Comparison of ENCODE assay signal across 13 cellular contexts in the genomic region with DNA sequence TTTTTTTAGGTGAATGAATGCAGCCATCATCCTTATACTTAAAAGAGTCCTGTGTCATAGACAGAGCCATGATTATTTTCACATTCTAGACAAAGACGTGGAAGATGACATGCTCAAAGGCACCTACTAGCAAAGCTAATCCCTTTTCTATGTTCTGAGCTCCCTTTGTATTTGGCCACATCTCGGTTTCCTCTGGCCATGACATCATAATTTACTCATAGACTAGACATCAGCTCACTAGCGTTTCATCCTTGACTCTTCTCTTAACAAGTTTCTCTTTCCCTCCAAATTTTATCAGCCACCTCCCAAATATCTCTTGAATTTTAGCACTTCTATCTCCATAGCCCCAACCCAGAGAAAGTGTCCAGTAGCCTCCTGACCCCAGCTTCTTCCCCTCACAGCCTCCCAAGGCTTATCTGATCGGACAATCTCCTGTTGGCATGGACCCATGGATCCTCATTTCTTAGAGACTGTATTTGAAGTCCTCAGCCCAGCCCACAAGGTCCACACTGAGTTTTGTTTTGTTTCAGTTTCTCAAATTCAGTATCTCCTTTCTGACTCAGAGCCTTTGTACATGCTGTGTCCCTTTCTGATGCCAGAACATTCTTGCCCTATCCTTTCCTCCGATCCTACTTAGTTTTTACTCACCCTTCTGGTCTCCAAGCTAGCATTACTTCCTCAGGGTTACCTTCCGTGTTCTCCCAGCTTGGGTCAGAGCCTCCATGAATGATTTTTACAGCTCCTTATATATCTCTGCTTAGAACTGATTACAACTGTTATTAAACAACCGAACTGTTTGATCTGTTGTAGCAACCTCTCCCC. TPM values are rescaled to one million over a fixed set of nuclear protein-coding genes. Genes with fewer than 3 reads are reported as not detected.
DNase-seq lines count a peak whose midpoint lies in the region; ATAC-seq, FAIRE-seq and TF ChIP-seq lines count a peak whose summit lies in the region.
"Had no signal": no experiment of that assay in that cellular context is flagged by ENCODE, and none has a peak within 500 bp of the region (broad histone marks: within the 10 kb centered on the region; RNA-seq: fewer than 3 reads in every experiment).

No MANE protein-coding gene starts in this region.

- 74% methylated on average over 7 of the region's 7 CpGs for WGBS in GM12878 (ENCODE audit: insufficient coverage, insufficient replicate concordance, low lambda C conversion rate, missing lambda C conversion rate)

- TF ChIP-seq RAD21 in GM12878 (IDR thresholded peaks at IDR 0.05; ENCODE audit: insufficient read depth, low read depth, low read length) = no peak

- no peak for TF ChIP-seq POLR2A in GM12878 (IDR thresholded peaks at IDR 0.05; ENCODE audit: low read depth, low read length)

- H3K36me3 ChIP-seq in Loucy (ENCODE audit: insufficient read depth, low read length) (no peaks in the 10 kb centered on the region), GM12878 (ENCODE audit: control insufficient read depth in 2 of 2, insufficient read depth in 2 of 2, low read length in 1 of 2) (no peaks in the 10 kb centered on the region), mucosa of rectum (ENCODE audit: control insufficient read depth in 2 of 2, insufficient read depth in 2 of 2, low read length in 2 of 2) (no peaks in the 10 kb centered on the region)
- H3K36me3 ChIP-seq: heart right ventricle had no signal

- TF ChIP-seq EP300 in GM12878 (IDR thresholded peaks at IDR 0.05; ENCODE audit: borderline replicate concordance in 1 of 2, control insufficient read depth in 1 of 2, low read depth in 2 of 2, low read length in 2 of 2) = no peak

- BruUV-seq in GM12878 (replicated peaks; lab: Mats Ljungman, UMichigan) = no TSS peak

- H3K9me2 ChIP-seq in Loucy (replicated peaks; ENCODE audit: low read depth, low read length) = no peaks in the 10 kb centered on the region

- H3K27ac ChIP-seq in AG04450 (ENCODE audit: low read depth, low read length) (peak overlapping the region; percentile 57), GM12878 (ENCODE audit: control insufficient read depth, insufficient read depth) (no peak overlapping the region), mucosa of rectum (ENCODE audit: low read depth in 2 of 2, low read length in 2 of 2) (peak overlapping the region; percentile 69 to 70)

- H3K27me3 ChIP-seq in AG04450 (ENCODE audit: control insufficient read depth, insufficient read depth, low read length) = no peaks in the 10 kb centered on the region
- no peaks in the 10 kb centered on the region for H3K27me3 ChIP-seq in Loucy (ENCODE audit: insufficient read depth, low read length, poor library complexity, severe bottlenecking)
- H3K27me3 ChIP-seq in GM12878 (replicated peaks in 1 of 2; ENCODE audit: control insufficient read depth in 2 of 2, insufficient read depth in 2 of 2, low read length in 1 of 2) = no peaks in the 10 kb centered on the region
- H3K27me3 ChIP-seq in mucosa of rectum (ENCODE audit: control insufficient read depth in 2 of 2, insufficient read depth in 2 of 2, low read length in 2 of 2) = no peaks in the 10 kb centered on the region
- H3K27me3 ChIP-seq: heart right ventricle had no signal

- intact Hi-C loops in GM12878 (cut with micrococcal nuclease; ENCODE audit: unreplicated experiment) = no loop called here

- CTCF ChIA-PET in AG04450 (lab: Charles Lee) = interaction anchor here (1.0 to 1.5 kb wide), 2 partner anchors 20 to 188 kb away, joined by 3 to 7 read pairs; a partner anchor contains a TSS
- CTCF ChIA-PET in GM12878 (lab: Yijun Ruan, JAX) = interaction anchor here (0.6 to 2.3 kb wide), 4 partner anchors 8 to 188 kb away, joined by 3 to 15 read pairs (median 4); a partner anchor contains a TSS

- SMC1A ChIA-PET in GM12878 (lab: Charles Lee; ENCODE audit: uncharacterized antibody, unreplicated experiment) = interaction anchor here (0.9 to 1.9 kb wide), 5 partner anchors 9 to 187 kb away, joined by 3 to 7 read pairs (median 4); a partner anchor contains a TSS

- H3K4me3 Mint-ChIP-seq in glutamatergic neuron (ENCODE audit: unreplicated experiment) = no peak overlapping the region
- H3K4me3 Mint-ChIP-seq in progenitor cell of endocrine pancreas (ENCODE audit: low read depth) = no peak overlapping the region
- no peak overlapping the region for H3K4me3 Mint-ChIP-seq in nephron progenitor cell

- no peaks in the 10 kb centered on the region for H3K9me3 ChIP-seq in AG04450 (ENCODE audit: control insufficient read depth, insufficient read depth, low read length)
- no peaks in the 10 kb centered on the region for H3K9me3 ChIP-seq in Loucy (ENCODE audit: insufficient read depth, low read depth, low read length)
- H3K9me3 ChIP-seq in GM12878 (replicated peaks; ENCODE audit: control insufficient read depth, insufficient read depth, low read length) = no peaks in the 10 kb centered on the region
- H3K9me3 ChIP-seq in mucosa of rectum (ENCODE audit: control insufficient read depth in 2 of 2, low read length in 2 of 2) = no peaks in the 10 kb centered on the region
- H3K9me3 ChIP-seq: heart right ventricle had no signal

- peak; percentile 21; the same call in 1 of the 3 replicates for ATAC-seq in GM12878

- peaks cover 3% of the 10 kb centered on the region for H3K4me1 Mint-ChIP-seq in glutamatergic neuron (ENCODE audit: low read depth, unreplicated experiment)
- H3K4me1 Mint-ChIP-seq in progenitor cell of endocrine pancreas (ENCODE audit: low read depth) = peaks cover 16% of the 10 kb centered on the region
- H3K4me1 Mint-ChIP-seq in nephron progenitor cell = peaks cover 55% of the 10 kb centered on the region

- no peak for FAIRE-seq in GM12878 (lab: Jason Lieb, UNC)

- H2AFZ ChIP-seq in Loucy (ENCODE audit: low read length) (no peak overlapping the region), GM12878 (ENCODE audit: control insufficient read depth, low read depth, low read length) (0 out of 2 replicates have a peak overlapping the region, but pooled peaks have one; percentile 24)

- POLR2A ChIA-PET in AG04450 (lab: Yijun Ruan, JAX) (no interaction called here), GM12878 (lab: Charles Lee) (interaction anchor here (1.1 kb wide), 1 partner anchor 16 kb away, joined by 3 read pairs; no protein-coding TSS in a partner anchor)

- H3K9ac ChIP-seq in Loucy (ENCODE audit: low read depth, low read length, poor library complexity, severe bottlenecking) (peak overlapping the region; percentile 92), GM12878 (ENCODE audit: control insufficient read depth, insufficient read depth, low read length) (no peak overlapping the region), mucosa of rectum (ENCODE audit: low read depth in 1 of 2, low read length in 2 of 2) (peak overlapping the region; percentile 23 to 54)

- TF ChIP-seq CTCF in AG04450 (IDR thresholded peaks at IDR 0.05; ENCODE audit: low read depth, low read length) (no peak), Loucy (conservative IDR thresholded peaks at IDR 0.05; ENCODE audit: low read length) (no peak), GM12878 (IDR thresholded peaks at IDR 0.05 in 2 of 3, conservative IDR thresholded peaks at IDR 0.05 in 1 of 3; ENCODE audit: control insufficient read depth in 2 of 3, extremely low read depth in 1 of 3, insufficient read depth in 1 of 3, low read depth in 3 of 3, low read length in 3 of 3) (no peak), glutamatergic neuron (IDR thresholded peaks at IDR 0.05; ENCODE audit: partially characterized antibody, unreplicated experiment) (no peak), progenitor cell of endocrine pancreas (IDR thresholded peaks at IDR 0.05; ENCODE audit: unreplicated experiment) (no peak), nephron progenitor cell (IDR thresholded peaks at IDR 0.05) (no peak)

- H3K36me3 Mint-ChIP-seq in glutamatergic neuron (ENCODE audit: unreplicated experiment) (no peaks in the 10 kb centered on the region), progenitor cell of endocrine pancreas (ENCODE audit: insufficient read depth) (no peaks in the 10 kb centered on the region), nephron progenitor cell (ENCODE audit: low read depth) (no peaks in the 10 kb centered on the region)

- peak overlapping the region; percentile 59 for H3K4me2 ChIP-seq in Loucy (ENCODE audit: low read depth, low read length, poor library complexity, severe bottlenecking)
- H3K4me2 ChIP-seq in GM12878 (ENCODE audit: control insufficient read depth, insufficient read depth) = no peak overlapping the region

- H3K4me1 ChIP-seq in Loucy (ENCODE audit: insufficient read depth, low read length, poor library complexity, severe bottlenecking) (peaks cover 88% of the 10 kb centered on the region), GM12878 (ENCODE audit: control insufficient read depth, insufficient read depth, low read length) (peaks cover 4% of the 10 kb centered on the region), mucosa of rectum (ENCODE audit: control insufficient read depth in 2 of 2, insufficient read depth in 2 of 2, low read length in 2 of 2) (peaks cover 38 to 51% of the 10 kb centered on the region in 2 donors)

- H3F3A ChIP-seq in Loucy (ENCODE audit: low read depth) = peaks cover 23% of the 10 kb centered on the region

- H4K20me1 ChIP-seq in Loucy (ENCODE audit: insufficient read depth, low read length, poor library complexity, severe bottlenecking) = no peaks in the 10 kb centered on the region
- no peaks in the 10 kb centered on the region for H4K20me1 ChIP-seq in GM12878 (ENCODE audit: control insufficient read depth, insufficient read depth)

- peaks cover 7% of the 10 kb centered on the region for H3K27me3 Mint-ChIP-seq in glutamatergic neuron (ENCODE audit: unreplicated experiment)
- no peaks in the 10 kb centered on the region for H3K27me3 Mint-ChIP-seq in progenitor cell of endocrine pancreas
- H3K27me3 Mint-ChIP-seq in nephron progenitor cell (ENCODE audit: low read depth, poor library complexity) = peaks cover 5% of the 10 kb centered on the region

- H3K9me3 Mint-ChIP-seq in glutamatergic neuron (ENCODE audit: unreplicated experiment) (peaks cover 1% of the 10 kb centered on the region), progenitor cell of endocrine pancreas (ENCODE audit: low read depth) (no peaks in the 10 kb centered on the region), nephron progenitor cell (no peaks in the 10 kb centered on the region)

- H3K4me3 ChIP-seq in AG04450 (ENCODE audit: low read depth, low read length) = no peak overlapping the region
- peak overlapping the region; percentile 0 for H3K4me3 ChIP-seq in Loucy (ENCODE audit: low read length, poor library complexity, severe bottlenecking)
- H3K4me3 ChIP-seq in GM12878 = no peak overlapping the region
- peak overlapping the region; percentile 29 to 37 for H3K4me3 ChIP-seq in mucosa of rectum (ENCODE audit: low read length in 2 of 2)
- H3K4me3 ChIP-seq: heart right ventricle had no signal

- DNase-seq in AG04450 (ENCODE audit: low read depth, low spot score) (no peak), GM12878 (ENCODE audit: low read depth, low spot score) (no peak), glutamatergic neuron (no peak), progenitor cell of endocrine pancreas (ENCODE audit: low spot score, unreplicated experiment) (no peak), nephron progenitor cell (no peak), NOMO-1 treated with dmso at 0.1 percent for 144 hours (lab: John Stamatoyannopoulos, UW; ENCODE audit: unreplicated experiment) (no peak)
- DNase-seq: amygdala, COR-L47, H7, heart right ventricle, NCI-H2107 had no signal

- peaks cover 19% of the 10 kb centered on the region for H3K79me2 ChIP-seq in Loucy (ENCODE audit: insufficient read depth, low read length)
- H3K79me2 ChIP-seq in GM12878 (ENCODE audit: control insufficient read depth, insufficient read depth, low read length) = no peaks in the 10 kb centered on the region

- no peak overlapping the region for H3K27ac Mint-ChIP-seq in glutamatergic neuron (ENCODE audit: unreplicated experiment)
- H3K27ac Mint-ChIP-seq in progenitor cell of endocrine pancreas = no peak overlapping the region
- no peak overlapping the region for H3K27ac Mint-ChIP-seq in nephron progenitor cell

- RAD21 ChIA-PET in GM12878 (lab: Charles Lee; ENCODE audit: unreplicated experiment) = interaction anchor here (1.0 kb wide), 1 partner anchor 188 kb away, joined by 5 read pairs; a partner anchor contains a TSS

- in situ Hi-C loops in GM12878 (cut with MboI) = no loop called here

RNA-seq across cellular contexts. Expression of a gene that starts 33.0 kb away (rescaled TPM):
- polyA plus RNA-seq in AG04450 (2011; rRNA removed) = not detected in 2 replicates
- not detected in 2 replicates for polyA minus RNA-seq in AG04450 (2011; rRNA and poly(A)+ RNA removed)
- total RNA-seq in GM12878 (2013; cell fraction: nucleolus; rRNA removed) = not detected in 2 replicates
- not detected in 2 replicates for total RNA-seq in GM12878 (2014; rRNA removed)
- total RNA-seq in GM12878 (2014; rRNA removed; fragmentation: Illumina TruSeq; extraction: Trizol) = not detected in 2 replicates
- total RNA-seq in GM12878 (2021) = 0.43 TPM in 1 of 2 replicates, not detected in the other
- polyA plus RNA-seq in GM12878 (2011; ENCODE audit: low read depth) = not detected
- not detected in 2 replicates for polyA plus RNA-seq in GM12878 (2011; rRNA removed)
- polyA plus RNA-seq in GM12878 (2011; cell fraction: cytosol; rRNA removed) = 0.03 TPM in 1 of 2 replicates, not detected in the other
- polyA plus RNA-seq in GM12878 (2011; cell fraction: nucleus; rRNA removed) = 0.07 and 0.38 TPM in 2 replicates
- polyA plus RNA-seq in GM12878 (2012) = not detected in 2 replicates
- not detected in 2 replicates for polyA plus RNA-seq in GM12878 (2014; fragmentation: Illumina TruSeq; extraction: Trizol)
- polyA plus RNA-seq in GM12878 (2014; fragmentation: Nextera tagmentation; extraction: Ambion mirVana) = not detected
- polyA plus RNA-seq in GM12878 (2014; rRNA removed) = not detected in 2 replicates
- polyA plus RNA-seq in GM12878 (2016; fragmentation: Nextera tagmentation; extraction: Ambion mirVana) = not detected
- not detected in 2 replicates for polyA minus RNA-seq in GM12878 (2011; rRNA and poly(A)+ RNA removed)
- not detected in 2 replicates for polyA minus RNA-seq in GM12878 (2011; cell fraction: cytosol; rRNA and poly(A)+ RNA removed)
- not detected in 2 replicates for polyA minus RNA-seq in GM12878 (2011; cell fraction: nucleus; rRNA and poly(A)+ RNA removed)
- not detected for total RNA-seq in glutamatergic neuron (ENCODE audit: unreplicated experiment)
- total RNA-seq in progenitor cell of endocrine pancreas = 9.5 and 14.2 TPM in 2 replicates
- total RNA-seq: H7 had no signal
- polyA plus RNA-seq: heart right ventricle had no signal

RNA-seq across cellular contexts. Expression of a gene that starts 55.9 kb away (rescaled TPM):
- polyA plus RNA-seq in AG04450 (2011; rRNA removed) = 271 and 299 TPM in 2 replicates
- 77.5 and 85.5 TPM in 2 replicates for polyA minus RNA-seq in AG04450 (2011; rRNA and poly(A)+ RNA removed)
- total RNA-seq in GM12878 (2013; cell fraction: nucleolus; rRNA removed) = not detected in 2 replicates
- total RNA-seq in GM12878 (2014; rRNA removed) = not detected in 2 replicates
- not detected in 2 replicates for total RNA-seq in GM12878 (2014; rRNA removed; fragmentation: Illumina TruSeq; extraction: Trizol)
- total RNA-seq in GM12878 (2021) = not detected in 2 replicates
- polyA plus RNA-seq in GM12878 (2011; ENCODE audit: low read depth) = 4.7 TPM
- polyA plus RNA-seq in GM12878 (2011; rRNA removed) = not detected in 2 replicates
- not detected in 2 replicates for polyA plus RNA-seq in GM12878 (2011; cell fraction: cytosol; rRNA removed)
- not detected in 2 replicates for polyA plus RNA-seq in GM12878 (2011; cell fraction: nucleus; rRNA removed)
- polyA plus RNA-seq in GM12878 (2012) = 3.0 and 5.6 TPM in 2 replicates
- not detected in 2 replicates for polyA plus RNA-seq in GM12878 (2014; fragmentation: Illumina TruSeq; extraction: Trizol)
- not detected for polyA plus RNA-seq in GM12878 (2014; fragmentation: Nextera tagmentation; extraction: Ambion mirVana)
- polyA plus RNA-seq in GM12878 (2014; rRNA removed) = not detected in 2 replicates
- polyA plus RNA-seq in GM12878 (2016; fragmentation: Nextera tagmentation; extraction: Ambion mirVana) = not detected
- polyA minus RNA-seq in GM12878 (2011; rRNA and poly(A)+ RNA removed) = not detected in 2 replicates
- polyA minus RNA-seq in GM12878 (2011; cell fraction: cytosol; rRNA and poly(A)+ RNA removed) = 2.0 TPM in 1 of 2 replicates, not detected in the other
- 0.29 TPM in 1 of 2 replicates, not detected in the other for polyA minus RNA-seq in GM12878 (2011; cell fraction: nucleus; rRNA and poly(A)+ RNA removed)
- 8.3 TPM for total RNA-seq in glutamatergic neuron (ENCODE audit: unreplicated experiment)
- 77.8 and 83.1 TPM in 2 replicates for total RNA-seq in progenitor cell of endocrine pancreas

Comparison
In these comparisons a context has a peak if more than half of its experiments do, and no peak if none do; other contexts are left out.
1. H3K4me3 ChIP-seq: peak in Loucy (single experiment) and mucosa of rectum (2 of 2); none in AG04450 (single experiment) and GM12878 (single experiment).